14 cellular contexts compared by ENCODE assay signal in genomic region chr15:80210612-80211554, GRCh38. TPM values are rescaled to one million over a fixed set of nuclear protein-coding genes. Genes with fewer than 3 reads are reported as not detected.
DNase-seq lines count a peak whose midpoint lies in the region; ATAC-seq, FAIRE-seq and TF ChIP-seq lines count a peak whose summit lies in the region.
"Had no signal": no experiment of that assay in that cellular context is flagged by ENCODE, and none has a peak within 500 bp of the region (broad histone marks: within the 10 kb centered on the region; RNA-seq: fewer than 3 reads in every experiment).

No MANE protein-coding gene starts in this region.

- FAIRE-seq in GM12891 (lab: Jason Lieb, UNC), result peak; percentile 80
- FAIRE-seq: pancreas had no signal

- DNase-seq in GM12891 (ENCODE audit: insufficient read length, low spot score) (no peak), SKM-1 treated with dmso at 0.1 percent for 144 hours (lab: John Stamatoyannopoulos, UW; ENCODE audit: unreplicated experiment) (peak; percentile 54), myocyte (ENCODE audit: low read depth) (peak; percentile 6), H7 (no peak), cortex of kidney (lab: John Stamatoyannopoulos, UW) (no peak)
- DNase-seq: Calu3, NCI-H2029 treated with DMSO at 0.1 percent for 48 hours, NCI-H69, pancreas, SHP77 treated with DMSO at 0.1 percent for 48 hours had no signal

- H3K27me3 ChIP-seq in H7 (ENCODE audit: control insufficient read depth, insufficient read depth, low read length), result no peaks in the 10 kb centered on the region
- H3K27me3 ChIP-seq: pancreas had no signal

- no peak overlapping the region for H3K4me3 ChIP-seq in H7 (ENCODE audit: insufficient read depth, low read depth, low read length)
- H3K4me3 ChIP-seq: pancreas, thoracic aorta had no signal

- H3K36me3 ChIP-seq in H7 (replicated peaks; ENCODE audit: control insufficient read depth, insufficient read depth, low read length), result no peaks in the 10 kb centered on the region
- H3K36me3 ChIP-seq: pancreas, thoracic aorta had no signal

- ATAC-seq in HG03354 (IDR thresholded peaks at IDR 0.05; ENCODE audit: poor library complexity, severe bottlenecking, unreplicated experiment) (peak; percentile 69), HG03342 (IDR thresholded peaks at IDR 0.05; ENCODE audit: unreplicated experiment) (no peak), GM21723 (IDR thresholded peaks at IDR 0.05; ENCODE audit: unreplicated experiment) (no peak)

- no peak for TF ChIP-seq POLR2A in GM12891 (IDR thresholded peaks at IDR 0.05; ENCODE audit: low read depth, low read length)

TF ChIP-seq in GM12891, 5 proteins besides CTCF, POLR2A, EP300 and RAD21:
- TF ChIP-seq SPI1 (IDR thresholded peaks at IDR 0.05; ENCODE audit: low read depth, low read length) (peak; percentile 93), POLR2AphosphoS5 (IDR thresholded peaks at IDR 0.05; ENCODE audit: low read depth, low read length) (no peak)

RNA-seq across cellular contexts. Expression of gene CTXND1, which starts 41.1 kb away (rescaled TPM):
- 0.05 TPM for polyA plus RNA-seq in GM12891 (2012; ENCODE audit: low read depth, missing spikeins)
- total RNA-seq in myocyte, result not detected in 2 replicates
- not detected for polyA plus RNA-seq in myocyte (2012)
- 0.15 TPM in 1 of 2 replicates, not detected in the other for total RNA-seq in H7 (2014; rRNA removed; shearing (Covaris generic))
- total RNA-seq: Calu3 had no signal

RNA-seq across cellular contexts. Expression of gene FAH, which starts 58.1 kb away (rescaled TPM):
- 48.9 TPM for polyA plus RNA-seq in GM12891 (2012; ENCODE audit: low read depth, missing spikeins)
- total RNA-seq in myocyte, result 15.6 and 15.7 TPM in 2 replicates
- polyA plus RNA-seq in myocyte (2012), result 24.9 TPM
- total RNA-seq in H7 (2014; rRNA removed; shearing (Covaris generic)), result 17.6 and 21.4 TPM in 2 replicates

Comparison
In these comparisons a context has a peak if more than half of its experiments do, and no peak if none do; other contexts are left out.
1. DNase-seq: peak in SKM-1 treated with dmso at 0.1 percent for 144 hours (single experiment) and myocyte (single experiment); none in GM12891 (single experiment), H7 (single experiment) and cortex of kidney (single experiment).